In genomic region chr9:122213102-122213588, GRCh38 we compare ENCODE assay signal across 1 cellular context.
TF ChIP-seq lines count a peak whose summit lies in the region.

No MANE protein-coding gene starts in this region.

TF ChIP-seq in SK-N-SH, 30 proteins besides CTCF, POLR2A, EP300 and RAD21 (continued from another document):
- TF ChIP-seq RXRA (IDR thresholded peaks at IDR 0.05; ENCODE audit: borderline replicate concordance, low read depth), result no peak
- no peak for TF ChIP-seq ZBTB33 (IDR thresholded peaks at IDR 0.05; ENCODE audit: borderline replicate concordance, low read depth)
